Comparison of ENCODE assay signal across 2 cellular contexts in genomic region chr1:3612123-3612522, GRCh38.
A peak's percentile ranks its signal among the peaks of the same experiment; 100 is the strongest.
TF ChIP-seq lines count a peak whose summit lies in the region.

No MANE protein-coding gene starts in this region.

TF ChIP-seq in HEK293, 187 proteins besides CTCF, POLR2A, EP300 and RAD21:
- no peak for TF ChIP-seq ZNF670 (tag by site-specific recombination; IDR thresholded peaks at IDR 0.05; ENCODE audit: low read depth)
- TF ChIP-seq ZNF341 (tag by site-specific recombination; IDR thresholded peaks at IDR 0.05; ENCODE audit: low read depth) = 0 out of 2 replicates have a peak, but pooled peaks have one; percentile 24
- no peak for TF ChIP-seq ZNF791 (tag by site-specific recombination; IDR thresholded peaks at IDR 0.05)

TF ChIP-seq in GM12878, 131 proteins besides CTCF, POLR2A, EP300 and RAD21:
- TF ChIP-seq RELA (IDR thresholded peaks at IDR 0.05; ENCODE audit: borderline replicate concordance, partially characterized antibody) (no peak), RB1 (IDR thresholded peaks at IDR 0.05; ENCODE audit: borderline replicate concordance) (no peak), ZNF687 (IDR thresholded peaks at IDR 0.05) (no peak), SMAD1 (IDR thresholded peaks at IDR 0.05; ENCODE audit: low read depth, partially characterized antibody) (no peak), HDAC6 (IDR thresholded peaks at IDR 0.05; ENCODE audit: unreplicated experiment) (no peak), IRF5 (IDR thresholded peaks at IDR 0.05; ENCODE audit: borderline replicate concordance) (no peak), NKRF (conservative IDR thresholded peaks at IDR 0.05) (no peak), MEF2B (IDR thresholded peaks at IDR 0.05; ENCODE audit: partially characterized antibody, poor library complexity, severe bottlenecking) (no peak), CBX3 (IDR thresholded peaks at IDR 0.05; ENCODE audit: borderline replicate concordance, low read depth) (no peak), PRDM15 (CRISPR knock-in tag; IDR thresholded peaks at IDR 0.05) (no peak), E2F8 (IDR thresholded peaks at IDR 0.05; ENCODE audit: low read depth, partially characterized antibody) (no peak), USF2 (IDR thresholded peaks at IDR 0.05; ENCODE audit: borderline replicate concordance, low read depth, low read length) (no peak)
